In genomic region chr7:105906169-105906568, GRCh38 we compare ENCODE assay signal across 1 cellular context.
TF ChIP-seq lines count a peak whose summit lies in the region.

No MANE protein-coding gene starts in this region.

TF ChIP-seq in K562, 482 proteins besides CTCF, POLR2A, EP300 and RAD21:
- TF ChIP-seq MYNN (IDR thresholded peaks at IDR 0.05) (no peak), MYNN (CRISPR knock-in tag; IDR thresholded peaks at IDR 0.05) (no peak), ZNF263 (CRISPR knock-in tag; IDR thresholded peaks at IDR 0.05; ENCODE audit: borderline replicate concordance) (peak; percentile 51; the same call in 1 of the 2 replicates)
TF ChIP-seq in K562: peak in this region for 1.
